ENCODE assay signal across 8 cellular contexts in the genomic region with DNA sequence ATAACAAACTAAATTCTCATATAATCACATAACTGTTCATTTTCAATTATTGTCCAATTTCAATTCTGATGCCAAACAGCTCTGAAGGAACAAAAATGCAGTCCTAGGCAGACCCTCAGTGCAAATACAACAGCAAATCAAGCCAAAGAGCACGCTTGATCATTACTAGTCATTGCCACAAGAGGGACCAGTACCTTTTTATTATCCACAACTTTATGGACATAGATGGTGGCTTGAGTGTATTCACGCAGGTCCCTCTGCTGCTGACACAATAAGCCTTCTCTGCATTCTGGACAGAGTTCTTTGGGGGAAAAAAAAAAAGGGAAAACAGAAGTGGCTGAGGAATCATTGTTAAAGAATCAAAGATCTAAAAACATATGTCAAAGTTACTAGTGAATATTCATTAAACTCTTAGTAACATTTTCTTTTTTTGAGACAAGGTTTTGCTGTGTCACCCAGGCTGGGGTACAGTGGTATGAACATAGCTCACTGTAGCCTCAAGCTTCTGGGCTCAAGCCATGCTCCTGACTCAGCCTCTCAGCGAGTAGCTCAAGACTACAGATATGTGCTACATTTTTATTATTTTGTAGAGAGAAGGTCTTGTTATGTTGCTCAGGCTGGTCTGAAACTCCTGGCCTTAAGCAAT. TPM values are rescaled to one million over a fixed set of nuclear protein-coding genes. Genes with fewer than 3 reads are reported as not detected.
DNase-seq lines count a peak whose midpoint lies in the region; ATAC-seq and TF ChIP-seq lines count a peak whose summit lies in the region.

No MANE protein-coding gene starts in this region.

- no peaks in the 10 kb centered on the region for H3K9me3 Mint-ChIP-seq in activated T-cell treated with anti-CD3 and anti-CD28 coated beads, Interleukin-2, amount 50 U/mL, for 24 hours

- no peak overlapping the region for H3K4me3 Mint-ChIP-seq in activated T-cell treated with anti-CD3 and anti-CD28 coated beads, Interleukin-2, amount 50 U/mL, for 24 hours

- peaks cover 8% of the 10 kb centered on the region for H3K4me1 Mint-ChIP-seq in activated T-cell treated with anti-CD3 and anti-CD28 coated beads, Interleukin-2, amount 50 U/mL, for 24 hours (ENCODE audit: low read depth)

- no peaks in the 10 kb centered on the region for H3K27me3 Mint-ChIP-seq in activated T-cell treated with anti-CD3 and anti-CD28 coated beads, Interleukin-2, amount 50 U/mL, for 24 hours

- in situ Hi-C loops in T47D (cut with HindIII; ENCODE audit: low pct_unique_long_range_greater_than_20kb, low sequenced_read_pairs), result no loop called here

- H3K9me3 ChIP-seq in mucosa of descending colon (no peaks in the 10 kb centered on the region), ovary (no peaks in the 10 kb centered on the region)
- no peaks in the 10 kb centered on the region for H3K9me3 ChIP-seq in effector memory CD4-positive, alpha-beta T cell (ENCODE audit: control insufficient read depth, low read length)

- peak overlapping the region; percentile 48 for H3K27ac Mint-ChIP-seq in activated T-cell treated with anti-CD3 and anti-CD28 coated beads, Interleukin-2, amount 50 U/mL, for 24 hours

- intact Hi-C loops in mucosa of descending colon (cut with DNase I, micrococcal nuclease), result no loop called here
- intact Hi-C loops in ovary (cut with DNase I), result no loop called here

- TF ChIP-seq CTCF in NB4 (IDR thresholded peaks at IDR 0.05; ENCODE audit: low read depth, low read length) (peak; percentile 34), mucosa of descending colon (IDR thresholded peaks at IDR 0.05) (no peak), ovary (IDR thresholded peaks at IDR 0.05) (no peak)

- DNase-seq in activated T-cell treated with anti-CD3 and anti-CD28 coated beads, Interleukin-2, amount 50 U/mL, for 24 hours, result no peak
- DNase-seq in activated T-cell treated with anti-CD3 and anti-CD28 coated beads, Interleukin-2, amount 50 U/mL, for 1 hour, result no peak
- DNase-seq in NB4 (ENCODE audit: low read depth) (peak; percentile 63), T47D (ENCODE audit: low read depth in 1 of 2, low spot score in 1 of 2) (peak; percentile 2 to 52), mucosa of descending colon (peak in 1 of 3 donors; percentile 4), ovary (no peak)
- DNase-seq in effector memory CD4-positive, alpha-beta T cell, result no peak

- H3K4me1 ChIP-seq in mucosa of descending colon (ENCODE audit: low read depth) (no peaks in the 10 kb centered on the region), ovary (ENCODE audit: insufficient read depth) (no peaks in the 10 kb centered on the region)
- no peaks in the 10 kb centered on the region for H3K4me1 ChIP-seq in effector memory CD4-positive, alpha-beta T cell (ENCODE audit: control insufficient read depth, insufficient read depth, low read length, poor library complexity, severe bottlenecking)

- H3K36me3 Mint-ChIP-seq in activated T-cell treated with anti-CD3 and anti-CD28 coated beads, Interleukin-2, amount 50 U/mL, for 24 hours (ENCODE audit: low read depth), result peaks cover 89% of the 10 kb centered on the region

- H3K27ac ChIP-seq in ovary, result no peak overlapping the region
- no peak overlapping the region for H3K27ac ChIP-seq in effector memory CD4-positive, alpha-beta T cell (ENCODE audit: insufficient read depth, low read length, poor library complexity, severe bottlenecking)

- H3K36me3 ChIP-seq in mucosa of descending colon (ENCODE audit: low read depth) (no peaks in the 10 kb centered on the region), ovary (no peaks in the 10 kb centered on the region)
- peaks cover 59% of the 10 kb centered on the region for H3K36me3 ChIP-seq in effector memory CD4-positive, alpha-beta T cell (ENCODE audit: control insufficient read depth, insufficient read depth, low read length)

- no peaks in the 10 kb centered on the region for H3K27me3 ChIP-seq in ovary
- no peaks in the 10 kb centered on the region for H3K27me3 ChIP-seq in effector memory CD4-positive, alpha-beta T cell (replicated peaks; ENCODE audit: control insufficient read depth, insufficient read depth, low read length, poor library complexity, severe bottlenecking)

- WGBS in ovary, 3 donors, result 66% methylated on average over 3 of the region's 3 CpGs

- TF ChIP-seq POLR2A in NB4 (IDR thresholded peaks at IDR 0.05; ENCODE audit: extremely low read depth, insufficient read length) (no peak), ovary (IDR thresholded peaks at IDR 0.05) (no peak)

- no peak for TF ChIP-seq EP300 in ovary (IDR thresholded peaks at IDR 0.05)

- H3K4me3 ChIP-seq in NB4 (ENCODE audit: low read depth, low read length) (no peak overlapping the region), mucosa of descending colon (no peak overlapping the region), ovary (no peak overlapping the region)
- H3K4me3 ChIP-seq in effector memory CD4-positive, alpha-beta T cell (ENCODE audit: insufficient read depth, low read depth, low read length, poor library complexity, severe bottlenecking), result no peak overlapping the region

- ATAC-seq in mucosa of descending colon (peak; percentile 66), HG02970 (IDR thresholded peaks at IDR 0.05; ENCODE audit: low FRiP score, unreplicated experiment) (no peak)

RNA-seq across cellular contexts. Expression of a gene that starts 34.3 kb away (rescaled TPM):
- total RNA-seq in mucosa of descending colon, result 10 to 100 TPM; 15.7 to 59.6 (median 43.0) TPM
- 1 to 10 TPM in 6 of 7 donors, under 1 TPM in 1; 0.60 to 9.4 (median 2.8) TPM for total RNA-seq in ovary
- 1 to 10 TPM; 1.1 to 4.6 TPM for polyA plus RNA-seq in ovary

Comparison
In these comparisons a context has a peak if more than half of its experiments do, and no peak if none do; other contexts are left out.
1. DNase-seq: peak in NB4 (single experiment) and T47D (2 of 2); none in activated T-cell treated with anti-CD3 and anti-CD28 coated beads, Interleukin-2, amount 50 U/mL, for 24 hours (single experiment), activated T-cell treated with anti-CD3 and anti-CD28 coated beads, Interleukin-2, amount 50 U/mL, for 1 hour (single experiment), ovary (0 of 5) and effector memory CD4-positive, alpha-beta T cell (0 of 3).